Comparison of ENCODE assay signal across 30 cellular contexts in genomic region chr11:19806251-19806650, GRCh38.
"Had no signal": no experiment of that assay in that cellular context is flagged by ENCODE, and none has a peak within 500 bp of the region (broad histone marks: within the 10 kb centered on the region; RNA-seq: fewer than 3 reads in every experiment).

No MANE protein-coding gene starts in this region.

- H3K4me1 ChIP-seq: adrenal gland had no signal

- H3K4me3 ChIP-seq: adrenal gland, body of pancreas, breast epithelium had no signal

- H3K36me3 ChIP-seq: adrenal gland, brain microvascular endothelial cell, breast epithelium had no signal

- H3K9me3 ChIP-seq: adrenal gland, body of pancreas, breast epithelium had no signal

- H3K27me3 ChIP-seq: adrenal gland, body of pancreas, brain microvascular endothelial cell, breast epithelium had no signal

- H3K27ac ChIP-seq: adrenal gland, body of pancreas, brain microvascular endothelial cell, breast epithelium, VCaP had no signal

- DNase-seq: activated B cell treated with CpG ODN at 0.5 μM for 24 hours; activated CD4-positive, alpha-beta memory T cell treated with anti-CD3 and anti-CD28 coated beads for 36 hours; activated CD4-positive, alpha-beta T cell treated with anti-CD3 and anti-CD28 coated beads for 4 hours; activated CD4-positive, alpha-beta T cell treated with anti-CD3 and anti-CD28 coated beads, Interleukin-2, amount 10 ng/mL, durations not matched to agents 24 days and 14 days; activated CD4-positive, alpha-beta T cell treated with anti-CD3 and anti-CD28 coated beads, Interleukin-2, amount 50 U/mL, for 1 hour; activated CD4-positive, alpha-beta T cell treated with anti-CD3 and anti-CD28 coated beads, Interleukin-2, amount 50 U/mL, for 4 hours; activated CD4-positive, CD25-positive, alpha-beta regulatory T cell treated with anti-CD3 and anti-CD28 coated beads, Interleukin-2, amount 50 U/mL, for 72 hours; activated CD8-positive, alpha-beta memory T cell treated with anti-CD3 and anti-CD28 coated beads, Interleukin-2, amount 50 U/mL, for 4 hours; activated CD8-positive, alpha-beta T cell treated with anti-CD3 and anti-CD28 coated beads for 36 hours; activated effector memory CD4-positive, alpha-beta T cell treated with anti-CD3 and anti-CD28 coated beads, Interleukin-2, amount 50 U/mL, for 16 hours; activated gamma-delta T cell treated with Interleukin-2 at 50 U/mL for 16 hours; activated naive CD4-positive, alpha-beta T cell; activated naive CD4-positive, alpha-beta T cell treated with anti-CD3 and anti-CD28 coated beads for 36 hours; activated naive CD4-positive, alpha-beta T cell treated with anti-CD3 and anti-CD28 coated beads, Interleukin-2, amount 50 U/mL, for 16 hours; activated naive CD8-positive, alpha-beta T cell treated with anti-CD3 and anti-CD28 coated beads for 36 hours; activated T-cell treated with anti-CD3 and anti-CD28 coated beads for 4 hours; activated T-cell treated with anti-CD3 and anti-CD28 coated beads, Interleukin-2, amount 50 U/mL, for 1 hour; activated T-cell treated with anti-CD3 and anti-CD28 coated beads, Interleukin-2, amount 50 U/mL, for 4 hours; activated T-cell treated with anti-CD3 and anti-CD28 coated beads, Interleukin-2, amount 50 U/mL, for 72 hours; adrenal gland; amniotic stem cell; aorta; body of pancreas; brain microvascular endothelial cell; central memory CD4-positive, alpha-beta T cell; T-cell; T-helper 17 cell; T1000 had no signal
